ENCODE assay signal across 4 cellular contexts in genomic region chr20:54126328-54126727, GRCh38. TPM values are rescaled to one million over a fixed set of nuclear protein-coding genes. Genes with fewer than 3 reads are reported as not detected.
"Had no signal": no experiment of that assay in that cellular context is flagged by ENCODE, and none has a peak within 500 bp of the region (broad histone marks: within the 10 kb centered on the region; RNA-seq: fewer than 3 reads in every experiment).

No MANE protein-coding gene starts in this region.

RNA-seq across cellular contexts. Expression of gene CYP24A1, which starts 47.5 kb away (rescaled TPM):
- total RNA-seq: IMR-90, K562 had no signal
- polyA plus RNA-seq: IMR-90 had no signal

RNA-seq across cellular contexts. Expression of gene BCAS1, which starts 55.9 kb away (rescaled TPM):
- total RNA-seq: GM23248, H4 had no signal
- polyA plus RNA-seq: IMR-90 had no signal
